In the genomic region with DNA sequence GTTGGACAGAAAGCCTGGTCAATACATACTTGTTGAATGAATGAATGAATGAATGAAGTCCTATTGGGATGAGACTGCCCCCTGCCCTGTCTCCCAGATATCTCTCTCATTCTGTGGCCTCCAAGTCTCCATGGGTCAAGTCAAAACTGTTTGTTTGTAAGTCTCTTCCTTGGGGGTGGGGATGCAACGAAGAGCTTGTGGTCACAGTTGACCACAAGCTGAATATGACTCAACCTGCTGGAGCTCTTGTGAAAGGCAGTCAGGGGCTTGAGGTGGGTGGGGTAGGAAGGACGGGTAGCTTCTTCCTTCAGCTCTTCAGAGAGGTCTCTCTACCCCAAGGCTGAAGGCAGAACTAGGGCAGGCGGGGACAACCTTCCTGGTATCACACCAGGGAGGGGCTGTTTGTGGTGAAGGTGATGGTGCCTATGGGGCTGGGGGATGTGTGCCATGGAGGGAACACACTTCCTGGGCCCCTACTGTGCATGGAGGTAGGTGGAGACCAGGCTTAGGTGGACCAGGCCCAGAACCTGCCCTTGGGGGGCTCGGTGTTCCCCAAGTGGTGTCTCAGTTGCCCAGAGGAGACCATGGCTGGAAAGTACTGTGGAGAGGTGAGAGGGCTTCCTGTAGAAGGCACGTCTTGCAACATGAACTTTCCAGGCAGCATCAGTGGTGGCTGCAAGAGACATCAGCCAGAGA, we compare ENCODE assay signal across 1 cellular context.
A peak's percentile ranks its signal among the peaks of the same experiment; 100 is the strongest.
TF ChIP-seq lines count a peak whose summit lies in the region.

No MANE protein-coding gene starts in this region.

TF ChIP-seq in K562, 482 proteins besides CTCF, POLR2A, EP300 and RAD21 (continued from another document and continues in another):
- TF ChIP-seq, protein P1, sequence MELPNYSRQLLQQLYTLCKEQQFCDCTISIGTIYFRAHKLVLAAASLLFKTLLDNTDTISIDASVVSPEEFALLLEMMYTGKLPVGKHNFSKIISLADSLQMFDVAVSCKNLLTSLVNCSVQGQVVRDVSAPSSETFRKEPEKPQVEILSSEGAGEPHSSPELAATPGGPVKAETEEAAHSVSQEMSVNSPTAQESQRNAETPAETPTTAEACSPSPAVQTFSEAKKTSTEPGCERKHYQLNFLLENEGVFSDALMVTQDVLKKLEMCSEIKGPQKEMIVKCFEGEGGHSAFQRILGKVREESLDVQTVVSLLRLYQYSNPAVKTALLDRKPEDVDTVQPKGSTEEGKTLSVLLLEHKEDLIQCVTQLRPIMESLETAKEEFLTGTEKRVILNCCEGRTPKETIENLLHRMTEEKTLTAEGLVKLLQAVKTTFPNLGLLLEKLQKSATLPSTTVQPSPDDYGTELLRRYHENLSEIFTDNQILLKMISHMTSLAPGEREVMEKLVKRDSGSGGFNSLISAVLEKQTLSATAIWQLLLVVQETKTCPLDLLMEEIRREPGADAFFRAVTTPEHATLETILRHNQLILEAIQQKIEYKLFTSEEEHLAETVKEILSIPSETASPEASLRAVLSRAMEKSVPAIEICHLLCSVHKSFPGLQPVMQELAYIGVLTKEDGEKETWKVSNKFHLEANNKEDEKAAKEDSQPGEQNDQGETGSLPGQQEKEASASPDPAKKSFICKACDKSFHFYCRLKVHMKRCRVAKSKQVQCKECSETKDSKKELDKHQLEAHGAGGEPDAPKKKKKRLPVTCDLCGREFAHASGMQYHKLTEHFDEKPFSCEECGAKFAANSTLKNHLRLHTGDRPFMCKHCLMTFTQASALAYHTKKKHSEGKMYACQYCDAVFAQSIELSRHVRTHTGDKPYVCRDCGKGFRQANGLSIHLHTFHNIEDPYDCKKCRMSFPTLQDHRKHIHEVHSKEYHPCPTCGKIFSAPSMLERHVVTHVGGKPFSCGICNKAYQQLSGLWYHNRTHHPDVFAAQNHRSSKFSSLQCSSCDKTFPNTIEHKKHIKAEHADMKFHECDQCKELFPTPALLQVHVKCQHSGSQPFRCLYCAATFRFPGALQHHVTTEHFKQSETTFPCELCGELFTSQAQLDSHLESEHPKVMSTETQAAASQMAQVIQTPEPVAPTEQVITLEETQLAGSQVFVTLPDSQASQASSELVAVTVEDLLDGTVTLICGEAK (IDR thresholded peaks at IDR 0.05), result no peak
- TF ChIP-seq, protein P1 (CRISPR knock-in tag; IDR thresholded peaks at IDR 0.05), result no peak
- TF ChIP-seq CCNT2 (IDR thresholded peaks at IDR 0.05; ENCODE audit: borderline replicate concordance, extremely low read depth, insufficient read length, low read depth, low read length) (peak; percentile 41), TCF3 (CRISPR knock-in tag; IDR thresholded peaks at IDR 0.05) (peak; percentile 35; the same call in 1 of the 2 replicates), CBX8 (IDR thresholded peaks at IDR 0.05; ENCODE audit: borderline replicate concordance, extremely low read depth, low read depth, low read length, poor library complexity, severe bottlenecking) (no peak), ZBTB1 (CRISPR knock-in tag; IDR thresholded peaks at IDR 0.05; ENCODE audit: borderline replicate concordance, low read depth) (no peak), NONO (IDR thresholded peaks at IDR 0.05; ENCODE audit: low read depth in 2 of 2, low read length in 1 of 2) (no peak), ELF2 (CRISPR knock-in tag; IDR thresholded peaks at IDR 0.05) (no peak), SMARCA4 (IDR thresholded peaks at IDR 0.05) (peak; percentile 91), RNF2 (IDR thresholded peaks at IDR 0.05) (peak; percentile 96), NR1H2 (CRISPR knock-in tag; IDR thresholded peaks at IDR 0.05) (no peak), FOXJ3 (CRISPR knock-in tag; IDR thresholded peaks at IDR 0.05) (no peak), ADNP (tag; IDR thresholded peaks at IDR 0.05) (peak; percentile 73; the same call in 1 of the 2 replicates), TEAD1 (CRISPR knock-in tag; IDR thresholded peaks at IDR 0.05) (peak in 1 of 2 experiments; percentile 30; a peak in 1 of 4 replicates), ZNF24 (IDR thresholded peaks at IDR 0.05) (peak; percentile 99), ZNF263 (CRISPR knock-in tag; IDR thresholded peaks at IDR 0.05; ENCODE audit: borderline replicate concordance) (peak; percentile 37; the same call in 1 of the 2 replicates), EGR1 (conservative IDR thresholded peaks at IDR 0.05) (peak; percentile 64), FOXP1 (CRISPR knock-in tag; IDR thresholded peaks at IDR 0.05) (peak; percentile 64; the same call in 1 of the 2 replicates), FIP1L1 (IDR thresholded peaks at IDR 0.05; ENCODE audit: low read depth, low read length, poor library complexity, severe bottlenecking) (no peak), BCOR (IDR thresholded peaks at IDR 0.05) (0 out of 2 replicates have a peak, but pooled peaks have one; percentile 60), CBFB (CRISPR knock-in tag; IDR thresholded peaks at IDR 0.05) (peak; percentile 97), LEF1 (IDR thresholded peaks at IDR 0.05) (peak; percentile 90), ZFP30 (CRISPR knock-in tag; IDR thresholded peaks at IDR 0.05; ENCODE audit: borderline replicate concordance) (no peak), NFXL1 (CRISPR knock-in tag; IDR thresholded peaks at IDR 0.05) (no peak)
- TF ChIP-seq, protein P2, sequence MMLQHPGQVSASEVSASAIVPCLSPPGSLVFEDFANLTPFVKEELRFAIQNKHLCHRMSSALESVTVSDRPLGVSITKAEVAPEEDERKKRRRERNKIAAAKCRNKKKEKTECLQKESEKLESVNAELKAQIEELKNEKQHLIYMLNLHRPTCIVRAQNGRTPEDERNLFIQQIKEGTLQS (IDR thresholded peaks at IDR 0.05), result peak; percentile 86
- TF ChIP-seq, protein P2 (CRISPR knock-in tag; conservative IDR thresholded peaks at IDR 0.05), result no peak; the same call in 1 of the 2 replicates
- TF ChIP-seq, protein P3, sequence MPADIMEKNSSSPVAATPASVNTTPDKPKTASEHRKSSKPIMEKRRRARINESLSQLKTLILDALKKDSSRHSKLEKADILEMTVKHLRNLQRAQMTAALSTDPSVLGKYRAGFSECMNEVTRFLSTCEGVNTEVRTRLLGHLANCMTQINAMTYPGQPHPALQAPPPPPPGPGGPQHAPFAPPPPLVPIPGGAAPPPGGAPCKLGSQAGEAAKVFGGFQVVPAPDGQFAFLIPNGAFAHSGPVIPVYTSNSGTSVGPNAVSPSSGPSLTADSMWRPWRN (IDR thresholded peaks at IDR 0.05; ENCODE audit: low read depth), result 0 out of 2 replicates have a peak, but pooled peaks have one; percentile 41
- TF ChIP-seq, protein P4, sequence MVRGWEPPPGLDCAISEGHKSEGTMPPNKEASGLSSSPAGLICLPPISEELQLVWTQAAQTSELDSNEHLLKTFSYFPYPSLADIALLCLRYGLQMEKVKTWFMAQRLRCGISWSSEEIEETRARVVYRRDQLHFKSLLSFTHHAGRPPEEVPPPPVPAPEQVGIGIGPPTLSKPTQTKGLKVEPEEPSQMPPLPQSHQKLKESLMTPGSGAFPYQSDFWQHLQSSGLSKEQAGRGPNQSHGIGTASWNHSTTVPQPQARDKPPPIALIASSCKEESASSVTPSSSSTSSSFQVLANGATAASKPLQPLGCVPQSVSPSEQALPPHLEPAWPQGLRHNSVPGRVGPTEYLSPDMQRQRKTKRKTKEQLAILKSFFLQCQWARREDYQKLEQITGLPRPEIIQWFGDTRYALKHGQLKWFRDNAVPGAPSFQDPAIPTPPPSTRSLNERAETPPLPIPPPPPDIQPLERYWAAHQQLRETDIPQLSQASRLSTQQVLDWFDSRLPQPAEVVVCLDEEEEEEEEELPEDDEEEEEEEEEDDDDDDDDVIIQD (CRISPR knock-in tag; IDR thresholded peaks at IDR 0.05), result no peak
- TF ChIP-seq, protein P5, sequence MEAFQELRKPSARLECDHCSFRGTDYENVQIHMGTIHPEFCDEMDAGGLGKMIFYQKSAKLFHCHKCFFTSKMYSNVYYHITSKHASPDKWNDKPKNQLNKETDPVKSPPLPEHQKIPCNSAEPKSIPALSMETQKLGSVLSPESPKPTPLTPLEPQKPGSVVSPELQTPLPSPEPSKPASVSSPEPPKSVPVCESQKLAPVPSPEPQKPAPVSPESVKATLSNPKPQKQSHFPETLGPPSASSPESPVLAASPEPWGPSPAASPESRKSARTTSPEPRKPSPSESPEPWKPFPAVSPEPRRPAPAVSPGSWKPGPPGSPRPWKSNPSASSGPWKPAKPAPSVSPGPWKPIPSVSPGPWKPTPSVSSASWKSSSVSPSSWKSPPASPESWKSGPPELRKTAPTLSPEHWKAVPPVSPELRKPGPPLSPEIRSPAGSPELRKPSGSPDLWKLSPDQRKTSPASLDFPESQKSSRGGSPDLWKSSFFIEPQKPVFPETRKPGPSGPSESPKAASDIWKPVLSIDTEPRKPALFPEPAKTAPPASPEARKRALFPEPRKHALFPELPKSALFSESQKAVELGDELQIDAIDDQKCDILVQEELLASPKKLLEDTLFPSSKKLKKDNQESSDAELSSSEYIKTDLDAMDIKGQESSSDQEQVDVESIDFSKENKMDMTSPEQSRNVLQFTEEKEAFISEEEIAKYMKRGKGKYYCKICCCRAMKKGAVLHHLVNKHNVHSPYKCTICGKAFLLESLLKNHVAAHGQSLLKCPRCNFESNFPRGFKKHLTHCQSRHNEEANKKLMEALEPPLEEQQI (IDR thresholded peaks at IDR 0.05), result no peak
- TF ChIP-seq, protein P6, sequence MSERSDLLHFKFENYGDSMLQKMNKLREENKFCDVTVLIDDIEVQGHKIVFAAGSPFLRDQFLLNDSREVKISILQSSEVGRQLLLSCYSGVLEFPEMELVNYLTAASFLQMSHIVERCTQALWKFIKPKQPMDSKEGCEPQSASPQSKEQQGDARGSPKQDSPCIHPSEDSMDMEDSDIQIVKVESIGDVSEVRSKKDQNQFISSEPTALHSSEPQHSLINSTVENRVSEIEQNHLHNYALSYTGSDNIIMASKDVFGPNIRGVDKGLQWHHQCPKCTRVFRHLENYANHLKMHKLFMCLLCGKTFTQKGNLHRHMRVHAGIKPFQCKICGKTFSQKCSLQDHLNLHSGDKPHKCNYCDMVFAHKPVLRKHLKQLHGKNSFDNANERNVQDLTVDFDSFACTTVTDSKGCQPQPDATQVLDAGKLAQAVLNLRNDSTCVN (CRISPR knock-in tag; IDR thresholded peaks at IDR 0.05), result no peak
- TF ChIP-seq, protein P7, sequence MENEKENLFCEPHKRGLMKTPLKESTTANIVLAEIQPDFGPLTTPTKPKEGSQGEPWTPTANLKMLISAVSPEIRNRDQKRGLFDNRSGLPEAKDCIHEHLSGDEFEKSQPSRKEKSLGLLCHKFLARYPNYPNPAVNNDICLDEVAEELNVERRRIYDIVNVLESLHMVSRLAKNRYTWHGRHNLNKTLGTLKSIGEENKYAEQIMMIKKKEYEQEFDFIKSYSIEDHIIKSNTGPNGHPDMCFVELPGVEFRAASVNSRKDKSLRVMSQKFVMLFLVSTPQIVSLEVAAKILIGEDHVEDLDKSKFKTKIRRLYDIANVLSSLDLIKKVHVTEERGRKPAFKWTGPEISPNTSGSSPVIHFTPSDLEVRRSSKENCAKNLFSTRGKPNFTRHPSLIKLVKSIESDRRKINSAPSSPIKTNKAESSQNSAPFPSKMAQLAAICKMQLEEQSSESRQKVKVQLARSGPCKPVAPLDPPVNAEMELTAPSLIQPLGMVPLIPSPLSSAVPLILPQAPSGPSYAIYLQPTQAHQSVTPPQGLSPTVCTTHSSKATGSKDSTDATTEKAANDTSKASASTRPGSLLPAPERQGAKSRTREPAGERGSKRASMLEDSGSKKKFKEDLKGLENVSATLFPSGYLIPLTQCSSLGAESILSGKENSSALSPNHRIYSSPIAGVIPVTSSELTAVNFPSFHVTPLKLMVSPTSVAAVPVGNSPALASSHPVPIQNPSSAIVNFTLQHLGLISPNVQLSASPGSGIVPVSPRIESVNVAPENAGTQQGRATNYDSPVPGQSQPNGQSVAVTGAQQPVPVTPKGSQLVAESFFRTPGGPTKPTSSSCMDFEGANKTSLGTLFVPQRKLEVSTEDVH (IDR thresholded peaks at IDR 0.05; ENCODE audit: low read depth, partially characterized antibody), result peak; percentile 38
- TF ChIP-seq, protein P8, sequence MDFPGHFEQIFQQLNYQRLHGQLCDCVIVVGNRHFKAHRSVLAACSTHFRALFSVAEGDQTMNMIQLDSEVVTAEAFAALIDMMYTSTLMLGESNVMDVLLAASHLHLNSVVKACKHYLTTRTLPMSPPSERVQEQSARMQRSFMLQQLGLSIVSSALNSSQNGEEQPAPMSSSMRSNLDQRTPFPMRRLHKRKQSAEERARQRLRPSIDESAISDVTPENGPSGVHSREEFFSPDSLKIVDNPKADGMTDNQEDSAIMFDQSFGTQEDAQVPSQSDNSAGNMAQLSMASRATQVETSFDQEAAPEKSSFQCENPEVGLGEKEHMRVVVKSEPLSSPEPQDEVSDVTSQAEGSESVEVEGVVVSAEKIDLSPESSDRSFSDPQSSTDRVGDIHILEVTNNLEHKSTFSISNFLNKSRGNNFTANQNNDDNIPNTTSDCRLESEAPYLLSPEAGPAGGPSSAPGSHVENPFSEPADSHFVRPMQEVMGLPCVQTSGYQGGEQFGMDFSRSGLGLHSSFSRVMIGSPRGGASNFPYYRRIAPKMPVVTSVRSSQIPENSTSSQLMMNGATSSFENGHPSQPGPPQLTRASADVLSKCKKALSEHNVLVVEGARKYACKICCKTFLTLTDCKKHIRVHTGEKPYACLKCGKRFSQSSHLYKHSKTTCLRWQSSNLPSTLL (IDR thresholded peaks at IDR 0.05), result no peak
- TF ChIP-seq, protein P9, sequence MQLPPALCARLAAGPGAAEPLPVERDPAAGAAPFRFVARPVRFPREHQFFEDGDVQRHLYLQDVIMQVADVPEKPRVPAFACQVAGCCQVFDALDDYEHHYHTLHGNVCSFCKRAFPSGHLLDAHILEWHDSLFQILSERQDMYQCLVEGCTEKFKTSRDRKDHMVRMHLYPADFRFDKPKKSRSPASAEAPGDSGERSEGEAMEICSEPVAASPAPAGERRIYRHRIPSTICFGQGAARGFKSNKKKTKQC (CRISPR knock-in tag; IDR thresholded peaks at IDR 0.05), result peak; percentile 22; the same call in 1 of the 2 replicates
